ENCODE assay signal across 21 cellular contexts in the genomic region with DNA sequence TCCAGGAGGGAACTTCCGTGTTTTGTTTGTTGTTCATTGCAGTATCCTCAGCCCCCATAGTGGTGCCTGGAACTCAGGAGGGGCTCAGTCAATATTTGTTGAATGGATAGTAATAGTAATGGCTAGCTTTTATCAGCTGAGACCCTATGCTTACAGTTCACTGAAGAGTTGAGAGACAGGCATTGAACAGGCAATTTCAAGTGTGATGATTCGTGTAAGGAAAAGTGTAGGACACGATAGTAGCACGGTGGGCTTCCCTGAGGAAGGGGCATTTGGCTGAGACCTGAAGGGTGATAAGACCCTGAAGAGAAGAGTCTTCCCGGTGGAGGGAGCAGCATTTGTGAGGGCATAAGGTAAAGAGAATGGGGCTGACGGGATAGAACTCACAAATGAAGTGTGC.
"Had no signal": no experiment of that assay in that cellular context is flagged by ENCODE, and none has a peak within 500 bp of the region (broad histone marks: within the 10 kb centered on the region; RNA-seq: fewer than 3 reads in every experiment).

No MANE protein-coding gene starts in this region.

- ATAC-seq: effector memory CD8-positive, alpha-beta T cell; left cardiac atrium; lower lobe of right lung; mucosa of descending colon; naive thymus-derived CD8-positive, alpha-beta T cell; sciatic nerve; stimulated activated memory B cell treated with anti-CD40 and anti-IgM and Interleukin-4, amounts not matched to agents 10 μg/mL and 1 μg/mL and 100 μg/mL, for 72 hours had no signal

- H3K4me1 ChIP-seq: lower lobe of right lung, upper lobe of left lung, uterus had no signal

- H3K9me3 Mint-ChIP-seq: dendritic cell treated with granulocyte-macrophage colony-stimulating factor and Interleukin-4, amounts not matched to agents 40 ng/mL and 50 ng/mL, for 4 days; effector memory CD8-positive, alpha-beta T cell; immature natural killer cell; stimulated activated memory B cell treated with anti-CD40 and anti-IgM and Interleukin-4, amounts not matched to agents 10 μg/mL and 1 μg/mL and 100 μg/mL, for 72 hours; stimulated activated naive CD8-positive, alpha-beta T cell treated with anti-CD3 and anti-CD28 coated beads, Interleukin-15, Interleukin-2, amounts not matched to agents 100 ng/mL and 50 ng/mL, for 24 hours had no signal

- H3K4me3 ChIP-seq: left ventricle myocardium inferior, lower lobe of right lung, mucosa of descending colon, spleen, tibial artery, upper lobe of left lung, uterus had no signal

- H3K4me3 Mint-ChIP-seq: dendritic cell treated with granulocyte-macrophage colony-stimulating factor and Interleukin-4, amounts not matched to agents 40 ng/mL and 50 ng/mL, for 4 days; effector memory CD8-positive, alpha-beta T cell; immature natural killer cell; naive thymus-derived CD8-positive, alpha-beta T cell; stimulated activated memory B cell treated with anti-CD40 and anti-IgM and Interleukin-4, amounts not matched to agents 10 μg/mL and 1 μg/mL and 100 μg/mL, for 72 hours; stimulated activated naive CD8-positive, alpha-beta T cell treated with anti-CD3 and anti-CD28 coated beads, Interleukin-15, Interleukin-2, amounts not matched to agents 100 ng/mL and 50 ng/mL, for 24 hours had no signal

- H3K27ac ChIP-seq: foreskin keratinocyte, left ventricle myocardium inferior, lower lobe of right lung, spleen, tibial artery, upper lobe of left lung, uterus had no signal

- H3K27me3 Mint-ChIP-seq: dendritic cell treated with granulocyte-macrophage colony-stimulating factor and Interleukin-4, amounts not matched to agents 40 ng/mL and 50 ng/mL, for 4 days had no signal

- H3K36me3 ChIP-seq: left ventricle myocardium inferior, lower lobe of right lung, spleen, tibial artery, upper lobe of left lung, uterus had no signal

- DNase-seq: effector memory CD8-positive, alpha-beta T cell; foreskin keratinocyte; immature natural killer cell; kidney; left cardiac atrium; left ventricle myocardium inferior; lower lobe of right lung; mucosa of descending colon; naive thymus-derived CD8-positive, alpha-beta T cell; posterior cingulate gyrus; spleen; stimulated activated CD4-positive, alpha-beta T cell treated with anti-CD3 and anti-CD28 coated beads, Interleukin-15, amount 100 ng/mL, for 24 hours; stimulated activated CD4-positive, alpha-beta T cell treated with anti-CD3 and anti-CD28 coated beads, Interleukin-1b, Interleukin-23, amount 100 ng/mL, for 48 hours; stimulated activated CD4-positive, alpha-beta T cell treated with anti-CD3 and anti-CD28 coated beads, Interleukin-4, amount 100 ng/mL, for 24 hours; tibial artery; upper lobe of left lung; uterus had no signal

- H3K27ac Mint-ChIP-seq: dendritic cell treated with granulocyte-macrophage colony-stimulating factor and Interleukin-4, amounts not matched to agents 40 ng/mL and 50 ng/mL, for 4 days; effector memory CD8-positive, alpha-beta T cell; immature natural killer cell; naive thymus-derived CD8-positive, alpha-beta T cell; stimulated activated memory B cell treated with anti-CD40 and anti-IgM and Interleukin-4, amounts not matched to agents 10 μg/mL and 1 μg/mL and 100 μg/mL, for 72 hours; stimulated activated naive CD8-positive, alpha-beta T cell treated with anti-CD3 and anti-CD28 coated beads, Interleukin-15, Interleukin-2, amounts not matched to agents 100 ng/mL and 50 ng/mL, for 24 hours had no signal

- H3K27me3 ChIP-seq: foreskin keratinocyte, tibial artery, upper lobe of left lung, uterus had no signal

- H3K4me1 Mint-ChIP-seq: immature natural killer cell; naive thymus-derived CD8-positive, alpha-beta T cell; stimulated activated memory B cell treated with anti-CD40 and anti-IgM and Interleukin-4, amounts not matched to agents 10 μg/mL and 1 μg/mL and 100 μg/mL, for 72 hours had no signal

- H3K9me3 ChIP-seq: left ventricle myocardium inferior, lower lobe of right lung, mucosa of descending colon, spleen, tibial artery, upper lobe of left lung, uterus had no signal

- H3K36me3 Mint-ChIP-seq: immature natural killer cell; naive thymus-derived CD8-positive, alpha-beta T cell; stimulated activated memory B cell treated with anti-CD40 and anti-IgM and Interleukin-4, amounts not matched to agents 10 μg/mL and 1 μg/mL and 100 μg/mL, for 72 hours had no signal
